ENCODE assay signal across 14 cellular contexts in the genomic region with DNA sequence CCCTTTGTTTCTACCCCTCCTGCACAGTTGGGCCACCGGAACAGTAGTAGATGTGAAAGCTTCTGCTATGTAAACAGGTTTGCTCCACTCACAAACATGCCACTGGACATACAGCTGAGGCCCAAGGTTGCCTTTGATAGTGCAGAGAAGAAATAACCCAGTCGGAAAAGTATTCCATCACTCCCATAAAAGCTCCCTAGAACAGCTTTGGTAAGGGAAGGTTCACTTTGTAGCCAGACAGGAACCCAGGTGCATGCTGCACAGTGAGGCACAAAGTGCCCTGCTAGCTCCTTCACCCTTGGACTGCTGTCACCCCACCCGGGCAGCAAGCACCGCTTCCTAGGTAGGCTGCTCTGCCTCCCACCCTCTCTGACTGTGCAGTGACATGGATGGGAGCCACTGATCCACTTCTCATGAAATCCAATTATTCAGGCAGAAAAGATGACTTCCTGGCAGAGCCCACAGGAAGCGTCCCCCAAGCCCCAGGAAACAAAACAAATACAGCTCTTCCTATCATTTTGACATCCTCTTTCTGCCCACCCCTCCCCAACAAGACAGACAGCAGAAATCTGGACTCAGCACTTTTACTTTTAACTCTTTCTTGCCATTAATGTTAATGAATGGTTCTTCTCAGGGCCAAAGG.
DNase-seq lines count a peak whose midpoint lies in the region; TF ChIP-seq lines count a peak whose summit lies in the region.
"Had no signal": no experiment of that assay in that cellular context is flagged by ENCODE, and none has a peak within 500 bp of the region (broad histone marks: within the 10 kb centered on the region; RNA-seq: fewer than 3 reads in every experiment).

No MANE protein-coding gene starts in this region.

- DNase-seq in Ammon's horn (ENCODE audit: low spot score), result peak; percentile 40
- peak; percentile 46 to 59 for DNase-seq in Kasumi-1 (lab: John Stamatoyannopoulos, UW)
- no peak for DNase-seq in dorsolateral prefrontal cortex
- peak; percentile 33 for DNase-seq in midbrain (lab: John Stamatoyannopoulos, UW)
- DNase-seq in ACHN, result no peak
- DNase-seq in NCI-H2107 treated with DMSO at 0.1 percent for 48 hours (lab: John Stamatoyannopoulos, UW; ENCODE audit: unreplicated experiment), result no peak
- no peak for DNase-seq in activated CD8-positive, alpha-beta memory T cell treated with anti-CD3 and anti-CD28 coated beads, Interleukin-2, amount 50 U/mL, for 48 hours
- no peak for DNase-seq in H4 (ENCODE audit: low spot score)
- DNase-seq: activated CD4-positive, alpha-beta T cell treated with anti-CD3 and anti-CD28 coated beads, Interleukin-2, amount 10 ng/mL, durations not matched to agents 24 days and 14 days; activated T-cell treated with anti-CD3 and anti-CD28 coated beads, Interleukin-2, amount 50 U/mL, for 72 hours; amniotic stem cell; ovary; stimulated activated CD4-positive, alpha-beta T cell treated with anti-CD3 and anti-CD28 coated beads, Interleukin-15, amount 100 ng/mL, for 24 hours; tibial artery had no signal

- H3K4me3 ChIP-seq in dorsolateral prefrontal cortex, result no peak overlapping the region
- H3K4me3 ChIP-seq: ovary, tibial artery had no signal

- in situ Hi-C loops in ACHN (cut with HindIII; ENCODE audit: low pct_ligation_motif_present, low pct_unique_long_range_greater_than_20kb, low sequenced_read_pairs), result no loop called here

- peak overlapping the region in 50 of 59 donors; percentile 7 to 93 (median 64) for H3K27ac ChIP-seq in dorsolateral prefrontal cortex
- H3K27ac ChIP-seq: ovary, tibial artery had no signal

- intact Hi-C loops in dorsolateral prefrontal cortex (cut with DNase I), result loop anchor here (5.0 kb wide), 3 partner anchors 97 to 113 kb away; partner anchors contain the start of gene SRGAP1 (in 1 of the 2)

- no peaks in the 10 kb centered on the region for H3K27me3 ChIP-seq in dorsolateral prefrontal cortex
- H3K27me3 ChIP-seq: ovary, tibial artery had no signal

- TF ChIP-seq CTCF in dorsolateral prefrontal cortex (IDR thresholded peaks at IDR 0.05 in 54 of 56, conservative IDR thresholded peaks at IDR 0.05 in 2 of 56; ENCODE audit: low read depth in 1 of 56, partially characterized antibody in 56 of 56), result no peak

Comparison
In these comparisons a context has a peak if more than half of its experiments do, and no peak if none do; other contexts are left out.
1. DNase-seq: peak in Ammon's horn (single experiment), Kasumi-1 (2 of 2) and midbrain (single experiment); none in dorsolateral prefrontal cortex (0 of 10), ACHN (single experiment), NCI-H2107 treated with DMSO at 0.1 percent for 48 hours (single experiment), activated CD8-positive, alpha-beta memory T cell treated with anti-CD3 and anti-CD28 coated beads, Interleukin-2, amount 50 U/mL, for 48 hours (single experiment) and H4 (single experiment).